1 cellular context compared by ENCODE assay signal in the genomic region with DNA sequence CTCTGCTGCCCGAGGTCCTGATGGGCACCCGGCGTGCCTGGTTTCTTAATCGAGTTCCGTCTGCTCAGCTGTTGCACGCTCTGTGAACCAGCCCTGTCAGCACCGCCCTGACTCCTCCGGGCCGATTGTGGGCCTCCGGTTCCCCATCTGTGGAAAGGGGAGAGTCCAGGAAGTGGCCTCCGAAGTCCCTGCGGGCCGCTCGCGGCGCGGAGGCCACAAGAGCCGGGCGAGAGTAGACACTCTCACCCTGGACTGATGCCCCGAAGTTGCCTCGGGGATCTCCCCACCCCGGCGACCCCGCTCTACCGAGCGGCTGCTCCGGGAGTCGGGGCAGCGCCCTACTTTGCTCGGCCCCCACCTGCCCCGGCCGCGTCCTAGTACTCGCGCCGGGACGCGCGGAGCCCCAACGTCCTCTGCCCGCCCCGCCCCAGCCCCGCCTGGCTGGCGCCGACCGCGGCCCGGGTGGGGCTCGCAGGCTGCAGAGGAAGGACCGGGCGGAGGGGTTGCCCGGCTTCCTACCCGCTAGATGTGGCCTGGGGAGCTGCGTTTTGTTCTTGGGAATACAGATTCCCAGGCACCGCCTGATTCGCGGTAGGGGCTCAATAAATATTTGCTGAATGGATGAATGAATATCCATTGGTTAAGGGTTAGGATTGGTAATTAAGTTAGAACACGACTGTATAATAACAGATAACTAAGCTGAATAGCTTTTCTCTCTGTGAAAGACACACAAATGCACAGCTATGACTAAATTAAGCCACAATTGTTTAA.
A peak's percentile ranks its signal among the peaks of the same experiment; 100 is the strongest.
TF ChIP-seq lines count a peak whose summit lies in the region.

No MANE protein-coding gene starts in this region.

TF ChIP-seq in GM12878, 131 proteins besides CTCF, POLR2A, EP300 and RAD21 (continued from another document and continues in another):
- TF ChIP-seq, protein P1, sequence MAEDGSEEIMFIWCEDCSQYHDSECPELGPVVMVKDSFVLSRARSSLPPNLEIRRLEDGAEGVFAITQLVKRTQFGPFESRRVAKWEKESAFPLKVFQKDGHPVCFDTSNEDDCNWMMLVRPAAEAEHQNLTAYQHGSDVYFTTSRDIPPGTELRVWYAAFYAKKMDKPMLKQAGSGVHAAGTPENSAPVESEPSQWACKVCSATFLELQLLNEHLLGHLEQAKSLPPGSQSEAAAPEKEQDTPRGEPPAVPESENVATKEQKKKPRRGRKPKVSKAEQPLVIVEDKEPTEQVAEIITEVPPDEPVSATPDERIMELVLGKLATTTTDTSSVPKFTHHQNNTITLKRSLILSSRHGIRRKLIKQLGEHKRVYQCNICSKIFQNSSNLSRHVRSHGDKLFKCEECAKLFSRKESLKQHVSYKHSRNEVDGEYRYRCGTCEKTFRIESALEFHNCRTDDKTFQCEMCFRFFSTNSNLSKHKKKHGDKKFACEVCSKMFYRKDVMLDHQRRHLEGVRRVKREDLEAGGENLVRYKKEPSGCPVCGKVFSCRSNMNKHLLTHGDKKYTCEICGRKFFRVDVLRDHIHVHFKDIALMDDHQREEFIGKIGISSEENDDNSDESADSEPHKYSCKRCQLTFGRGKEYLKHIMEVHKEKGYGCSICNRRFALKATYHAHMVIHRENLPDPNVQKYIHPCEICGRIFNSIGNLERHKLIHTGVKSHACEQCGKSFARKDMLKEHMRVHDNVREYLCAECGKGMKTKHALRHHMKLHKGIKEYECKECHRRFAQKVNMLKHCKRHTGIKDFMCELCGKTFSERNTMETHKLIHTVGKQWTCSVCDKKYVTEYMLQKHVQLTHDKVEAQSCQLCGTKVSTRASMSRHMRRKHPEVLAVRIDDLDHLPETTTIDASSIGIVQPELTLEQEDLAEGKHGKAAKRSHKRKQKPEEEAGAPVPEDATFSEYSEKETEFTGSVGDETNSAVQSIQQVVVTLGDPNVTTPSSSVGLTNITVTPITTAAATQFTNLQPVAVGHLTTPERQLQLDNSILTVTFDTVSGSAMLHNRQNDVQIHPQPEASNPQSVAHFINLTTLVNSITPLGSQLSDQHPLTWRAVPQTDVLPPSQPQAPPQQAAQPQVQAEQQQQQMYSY (CRISPR knock-in tag; IDR thresholded peaks at IDR 0.05), result no peak
- TF ChIP-seq TBL1XR1 (IDR thresholded peaks at IDR 0.05; ENCODE audit: low read depth, low read length) (no peak), TARDBP (IDR thresholded peaks at IDR 0.05; ENCODE audit: borderline replicate concordance) (no peak), WRNIP1 (IDR thresholded peaks at IDR 0.05; ENCODE audit: borderline replicate concordance, low read depth, low read length) (no peak), IRF4 (IDR thresholded peaks at IDR 0.05; ENCODE audit: low read depth, low read length) (no peak), CEBPZ (IDR thresholded peaks at IDR 0.05; ENCODE audit: low read depth, low read length) (no peak), SIX5 (IDR thresholded peaks at IDR 0.05; ENCODE audit: low read depth, low read length, severe bottlenecking) (no peak), PAX5 (IDR thresholded peaks at IDR 0.05; ENCODE audit: borderline replicate concordance, low read depth, low read length) (no peak), STAT1 (conservative IDR thresholded peaks at IDR 0.05) (0 out of 2 replicates have a peak, but pooled peaks have one; percentile 58), RAD51 (IDR thresholded peaks at IDR 0.05) (no peak), NR2C1 (IDR thresholded peaks at IDR 0.05) (no peak), IKZF1 (conservative IDR thresholded peaks at IDR 0.05) (peak; percentile 83), BHLHE40 (IDR thresholded peaks at IDR 0.05; ENCODE audit: borderline replicate concordance in 1 of 2, low read depth in 2 of 2, low read length in 1 of 2) (peak; percentile 6 to 51; a peak in 3 of 4 replicates), NRF1 (conservative IDR thresholded peaks at IDR 0.05; ENCODE audit: low read depth, low read length) (no peak), SRF (IDR thresholded peaks at IDR 0.05; ENCODE audit: low read depth in 2 of 2, low read length in 2 of 2) (0 out of 4 replicates have a peak, but pooled peaks of 1 of the 2 experiments have one; percentile 13), HCFC1 (IDR thresholded peaks at IDR 0.05; ENCODE audit: low read length) (no peak), MTA3 (IDR thresholded peaks at IDR 0.05; ENCODE audit: borderline replicate concordance, low read length) (no peak), HDAC2 (IDR thresholded peaks at IDR 0.05) (no peak), BCL11A (IDR thresholded peaks at IDR 0.05; ENCODE audit: low read depth, low read length) (no peak), ZNF217 (IDR thresholded peaks at IDR 0.05) (0 out of 2 replicates have a peak, but pooled peaks have one; percentile 62), SMAD5 (IDR thresholded peaks at IDR 0.05; ENCODE audit: low read depth) (0 out of 2 replicates have a peak, but pooled peaks have one; percentile 48), CEBPB (IDR thresholded peaks at IDR 0.05; ENCODE audit: borderline replicate concordance in 1 of 2, low read depth in 2 of 2, low read length in 2 of 2) (no peak), TAF1 (IDR thresholded peaks at IDR 0.05; ENCODE audit: borderline replicate concordance, low read depth, low read length) (peak; percentile 24; the same call in 1 of the 2 replicates), MXI1 (IDR thresholded peaks at IDR 0.05; ENCODE audit: low read depth, low read length) (no peak), GATAD2B (conservative IDR thresholded peaks at IDR 0.05; ENCODE audit: low read depth) (peak; percentile 94), CREB1 (IDR thresholded peaks at IDR 0.05; ENCODE audit: low read depth) (0 out of 2 replicates have a peak, but pooled peaks have one; percentile 10), ZBTB4 (CRISPR knock-in tag; IDR thresholded peaks at IDR 0.05) (no peak), BACH1 (IDR thresholded peaks at IDR 0.05; ENCODE audit: borderline replicate concordance) (peak; percentile 55; the same call in 1 of the 2 replicates)
- TF ChIP-seq, protein P2, sequence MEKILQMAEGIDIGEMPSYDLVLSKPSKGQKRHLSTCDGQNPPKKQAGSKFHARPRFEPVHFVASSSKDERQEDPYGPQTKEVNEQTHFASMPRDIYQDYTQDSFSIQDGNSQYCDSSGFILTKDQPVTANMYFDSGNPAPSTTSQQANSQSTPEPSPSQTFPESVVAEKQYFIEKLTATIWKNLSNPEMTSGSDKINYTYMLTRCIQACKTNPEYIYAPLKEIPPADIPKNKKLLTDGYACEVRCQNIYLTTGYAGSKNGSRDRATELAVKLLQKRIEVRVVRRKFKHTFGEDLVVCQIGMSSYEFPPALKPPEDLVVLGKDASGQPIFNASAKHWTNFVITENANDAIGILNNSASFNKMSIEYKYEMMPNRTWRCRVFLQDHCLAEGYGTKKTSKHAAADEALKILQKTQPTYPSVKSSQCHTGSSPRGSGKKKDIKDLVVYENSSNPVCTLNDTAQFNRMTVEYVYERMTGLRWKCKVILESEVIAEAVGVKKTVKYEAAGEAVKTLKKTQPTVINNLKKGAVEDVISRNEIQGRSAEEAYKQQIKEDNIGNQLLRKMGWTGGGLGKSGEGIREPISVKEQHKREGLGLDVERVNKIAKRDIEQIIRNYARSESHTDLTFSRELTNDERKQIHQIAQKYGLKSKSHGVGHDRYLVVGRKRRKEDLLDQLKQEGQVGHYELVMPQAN (conservative IDR thresholded peaks at IDR 0.05), result peak; percentile 86
- TF ChIP-seq, protein P3, sequence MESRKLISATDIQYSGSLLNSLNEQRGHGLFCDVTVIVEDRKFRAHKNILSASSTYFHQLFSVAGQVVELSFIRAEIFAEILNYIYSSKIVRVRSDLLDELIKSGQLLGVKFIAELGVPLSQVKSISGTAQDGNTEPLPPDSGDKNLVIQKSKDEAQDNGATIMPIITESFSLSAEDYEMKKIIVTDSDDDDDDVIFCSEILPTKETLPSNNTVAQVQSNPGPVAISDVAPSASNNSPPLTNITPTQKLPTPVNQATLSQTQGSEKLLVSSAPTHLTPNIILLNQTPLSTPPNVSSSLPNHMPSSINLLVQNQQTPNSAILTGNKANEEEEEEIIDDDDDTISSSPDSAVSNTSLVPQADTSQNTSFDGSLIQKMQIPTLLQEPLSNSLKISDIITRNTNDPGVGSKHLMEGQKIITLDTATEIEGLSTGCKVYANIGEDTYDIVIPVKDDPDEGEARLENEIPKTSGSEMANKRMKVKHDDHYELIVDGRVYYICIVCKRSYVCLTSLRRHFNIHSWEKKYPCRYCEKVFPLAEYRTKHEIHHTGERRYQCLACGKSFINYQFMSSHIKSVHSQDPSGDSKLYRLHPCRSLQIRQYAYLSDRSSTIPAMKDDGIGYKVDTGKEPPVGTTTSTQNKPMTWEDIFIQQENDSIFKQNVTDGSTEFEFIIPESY (IDR thresholded peaks at IDR 0.05), result no peak
- TF ChIP-seq, protein P4, sequence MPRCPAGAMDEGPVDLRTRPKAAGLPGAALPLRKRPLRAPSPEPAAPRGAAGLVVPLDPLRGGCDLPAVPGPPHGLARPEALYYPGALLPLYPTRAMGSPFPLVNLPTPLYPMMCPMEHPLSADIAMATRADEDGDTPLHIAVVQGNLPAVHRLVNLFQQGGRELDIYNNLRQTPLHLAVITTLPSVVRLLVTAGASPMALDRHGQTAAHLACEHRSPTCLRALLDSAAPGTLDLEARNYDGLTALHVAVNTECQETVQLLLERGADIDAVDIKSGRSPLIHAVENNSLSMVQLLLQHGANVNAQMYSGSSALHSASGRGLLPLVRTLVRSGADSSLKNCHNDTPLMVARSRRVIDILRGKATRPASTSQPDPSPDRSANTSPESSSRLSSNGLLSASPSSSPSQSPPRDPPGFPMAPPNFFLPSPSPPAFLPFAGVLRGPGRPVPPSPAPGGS (IDR thresholded peaks at IDR 0.05; ENCODE audit: borderline replicate concordance, insufficient read depth, low read depth, low read length, poor library complexity, severe bottlenecking), result no peak
- TF ChIP-seq, protein P5, sequence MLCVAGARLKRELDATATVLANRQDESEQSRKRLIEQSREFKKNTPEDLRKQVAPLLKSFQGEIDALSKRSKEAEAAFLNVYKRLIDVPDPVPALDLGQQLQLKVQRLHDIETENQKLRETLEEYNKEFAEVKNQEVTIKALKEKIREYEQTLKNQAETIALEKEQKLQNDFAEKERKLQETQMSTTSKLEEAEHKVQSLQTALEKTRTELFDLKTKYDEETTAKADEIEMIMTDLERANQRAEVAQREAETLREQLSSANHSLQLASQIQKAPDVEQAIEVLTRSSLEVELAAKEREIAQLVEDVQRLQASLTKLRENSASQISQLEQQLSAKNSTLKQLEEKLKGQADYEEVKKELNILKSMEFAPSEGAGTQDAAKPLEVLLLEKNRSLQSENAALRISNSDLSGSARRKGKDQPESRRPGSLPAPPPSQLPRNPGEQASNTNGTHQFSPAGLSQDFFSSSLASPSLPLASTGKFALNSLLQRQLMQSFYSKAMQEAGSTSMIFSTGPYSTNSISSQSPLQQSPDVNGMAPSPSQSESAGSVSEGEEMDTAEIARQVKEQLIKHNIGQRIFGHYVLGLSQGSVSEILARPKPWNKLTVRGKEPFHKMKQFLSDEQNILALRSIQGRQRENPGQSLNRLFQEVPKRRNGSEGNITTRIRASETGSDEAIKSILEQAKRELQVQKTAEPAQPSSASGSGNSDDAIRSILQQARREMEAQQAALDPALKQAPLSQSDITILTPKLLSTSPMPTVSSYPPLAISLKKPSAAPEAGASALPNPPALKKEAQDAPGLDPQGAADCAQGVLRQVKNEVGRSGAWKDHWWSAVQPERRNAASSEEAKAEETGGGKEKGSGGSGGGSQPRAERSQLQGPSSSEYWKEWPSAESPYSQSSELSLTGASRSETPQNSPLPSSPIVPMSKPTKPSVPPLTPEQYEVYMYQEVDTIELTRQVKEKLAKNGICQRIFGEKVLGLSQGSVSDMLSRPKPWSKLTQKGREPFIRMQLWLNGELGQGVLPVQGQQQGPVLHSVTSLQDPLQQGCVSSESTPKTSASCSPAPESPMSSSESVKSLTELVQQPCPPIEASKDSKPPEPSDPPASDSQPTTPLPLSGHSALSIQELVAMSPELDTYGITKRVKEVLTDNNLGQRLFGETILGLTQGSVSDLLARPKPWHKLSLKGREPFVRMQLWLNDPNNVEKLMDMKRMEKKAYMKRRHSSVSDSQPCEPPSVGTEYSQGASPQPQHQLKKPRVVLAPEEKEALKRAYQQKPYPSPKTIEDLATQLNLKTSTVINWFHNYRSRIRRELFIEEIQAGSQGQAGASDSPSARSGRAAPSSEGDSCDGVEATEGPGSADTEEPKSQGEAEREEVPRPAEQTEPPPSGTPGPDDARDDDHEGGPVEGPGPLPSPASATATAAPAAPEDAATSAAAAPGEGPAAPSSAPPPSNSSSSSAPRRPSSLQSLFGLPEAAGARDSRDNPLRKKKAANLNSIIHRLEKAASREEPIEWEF (IDR thresholded peaks at IDR 0.05; ENCODE audit: insufficient replicate concordance, low read depth, low read length), result no peak
